ENCODE assay signal across 13 cellular contexts in genomic region chr2:66362651-66363050, GRCh38.
DNase-seq lines count a peak whose midpoint lies in the region; ATAC-seq and TF ChIP-seq lines count a peak whose summit lies in the region.
"Had no signal": no experiment of that assay in that cellular context is flagged by ENCODE, and none has a peak within 500 bp of the region (broad histone marks: within the 10 kb centered on the region; RNA-seq: fewer than 3 reads in every experiment).

No MANE protein-coding gene starts in this region.

- H2AFZ ChIP-seq in GM23338 (peak overlapping the region; percentile 48), smooth muscle cell (ENCODE audit: low read depth) (no peak overlapping the region), MM.1S (ENCODE audit: low read length) (no peak overlapping the region)

- H2BK120ac ChIP-seq in mesendoderm (ENCODE audit: low read depth, low read length): no peak overlapping the region

- H3K4me1 ChIP-seq in GM23338 (ENCODE audit: insufficient read depth) (peaks cover 16% of the 10 kb centered on the region), mesendoderm (ENCODE audit: control insufficient read depth, low read depth, low read length) (peaks cover 3% of the 10 kb centered on the region), smooth muscle cell (ENCODE audit: low read depth) (peaks cover 43% of the 10 kb centered on the region), MM.1S (ENCODE audit: low read length) (no peaks in the 10 kb centered on the region), testis (peaks cover 6% of the 10 kb centered on the region)
- H3K4me1 ChIP-seq: BLaER1 treated with 17β-estradiol and CSF1 and Interleukin-3, amounts not matched to agents 10 nM and 100 nM; Caco-2 had no signal

- H3K79me2 ChIP-seq in GM23338 (replicated peaks; ENCODE audit: insufficient read depth): no peaks in the 10 kb centered on the region
- H3K79me2 ChIP-seq in mesendoderm (ENCODE audit: control insufficient read depth, insufficient read depth, low read length): no peaks in the 10 kb centered on the region
- no peaks in the 10 kb centered on the region for H3K79me2 ChIP-seq in smooth muscle cell (ENCODE audit: low read depth)
- H3K79me2 ChIP-seq in MM.1S (ENCODE audit: low read length): no peaks in the 10 kb centered on the region

- no peaks in the 10 kb centered on the region for H3K9me3 ChIP-seq in WERI-Rb-1 (ENCODE audit: severe bottlenecking)
- no peaks in the 10 kb centered on the region for H3K9me3 ChIP-seq in smooth muscle cell (replicated peaks; ENCODE audit: low read depth)
- H3K9me3 ChIP-seq in MM.1S (replicated peaks; ENCODE audit: insufficient read depth, low read length): no peaks in the 10 kb centered on the region
- no peaks in the 10 kb centered on the region for H3K9me3 ChIP-seq in testis

- no peaks in the 10 kb centered on the region for H3K36me3 Mint-ChIP-seq in GM23338 (ENCODE audit: low read depth)
- H3K36me3 Mint-ChIP-seq: CD4-positive, alpha-beta memory T cell had no signal

- no peak overlapping the region for H3K23ac ChIP-seq in mesendoderm (ENCODE audit: low read length)

- 0 out of 2 replicates have a peak, but pooled peaks cover 3% of the 10 kb centered on the region for H3K9me2 ChIP-seq in GM23338 (ENCODE audit: insufficient read depth)
- no peaks in the 10 kb centered on the region for H3K9me2 ChIP-seq in MM.1S (replicated peaks; ENCODE audit: insufficient read depth, low read length)

- H3K9ac ChIP-seq in mesendoderm (ENCODE audit: low read length): no peak overlapping the region
- no peak overlapping the region for H3K9ac ChIP-seq in smooth muscle cell (ENCODE audit: low read depth)
- H3K9ac ChIP-seq in MM.1S (ENCODE audit: low read length): no peak overlapping the region
- H3K9ac ChIP-seq: BLaER1 treated with 17β-estradiol and CSF1 and Interleukin-3, amounts not matched to agents 10 nM and 100 nM had no signal

- DNase-seq in GM23338 (ENCODE audit: low spot score) (no peak), WERI-Rb-1 (peak; percentile 51), mesendoderm (peak; percentile 24), smooth muscle cell (lab: John Stamatoyannopoulos, UW; ENCODE audit: unreplicated experiment) (no peak), 8988T (no peak), MM.1S (no peak), testis (no peak)
- DNase-seq: Caco-2; CD4-positive, alpha-beta memory T cell; GDM1; Karpas-422; NCI-H1694 treated with DMSO at 0.1 percent for 48 hours had no signal

- H4K8ac ChIP-seq in mesendoderm (ENCODE audit: low read depth, low read length): no peak overlapping the region

- intact Hi-C loops in testis (cut with DNase I; ENCODE audit: low total_unique reads): no loop called here

- H3K36me3 ChIP-seq in GM23338 (ENCODE audit: insufficient read depth): no peaks in the 10 kb centered on the region
- H3K36me3 ChIP-seq in WERI-Rb-1: no peaks in the 10 kb centered on the region
- H3K36me3 ChIP-seq in mesendoderm (ENCODE audit: control insufficient read depth, insufficient read depth, low read length): no peaks in the 10 kb centered on the region
- no peaks in the 10 kb centered on the region for H3K36me3 ChIP-seq in smooth muscle cell (ENCODE audit: low read depth)
- H3K36me3 ChIP-seq in MM.1S (replicated peaks; ENCODE audit: insufficient read depth, low read length): no peaks in the 10 kb centered on the region
- H3K36me3 ChIP-seq in testis (ENCODE audit: low read depth, missing control alignments): no peaks in the 10 kb centered on the region
- H3K36me3 ChIP-seq: BLaER1 treated with 17β-estradiol and CSF1 and Interleukin-3, amounts not matched to agents 10 nM and 100 nM had no signal

- no peaks in the 10 kb centered on the region for H3K9me3 Mint-ChIP-seq in GM23338

- no peak overlapping the region for H3K27ac ChIP-seq in GM23338 (ENCODE audit: low read depth)
- no peak overlapping the region for H3K27ac ChIP-seq in WERI-Rb-1
- no peak overlapping the region for H3K27ac ChIP-seq in mesendoderm (ENCODE audit: low read depth, low read length)
- H3K27ac ChIP-seq in smooth muscle cell (ENCODE audit: low read depth): no peak overlapping the region
- no peak overlapping the region for H3K27ac ChIP-seq in MM.1S (ENCODE audit: low read length)
- no peak overlapping the region for H3K27ac ChIP-seq in testis
- H3K27ac ChIP-seq: BLaER1 treated with 17β-estradiol and CSF1 and Interleukin-3, amounts not matched to agents 10 nM and 100 nM had no signal

- ATAC-seq in GM23338: no peak; the same call in 2 of the 3 replicates

- H3K27ac Mint-ChIP-seq in GM23338: peak overlapping the region; percentile 4; the same call in 1 of the 2 replicates
- H3K27ac Mint-ChIP-seq: CD4-positive, alpha-beta memory T cell had no signal

- peaks cover 1% of the 10 kb centered on the region for H3K27me3 Mint-ChIP-seq in GM23338 (ENCODE audit: insufficient read depth, low read depth, poor library complexity)
- H3K27me3 Mint-ChIP-seq: CD4-positive, alpha-beta memory T cell had no signal

- H2AK5ac ChIP-seq in mesendoderm (ENCODE audit: low read length): no peak overlapping the region

- no peaks in the 10 kb centered on the region; the same call in 1 of the 2 replicates for H3K27me3 ChIP-seq in GM23338 (ENCODE audit: insufficient read depth)
- H3K27me3 ChIP-seq in WERI-Rb-1 (ENCODE audit: insufficient read depth, low read depth, severe bottlenecking): peaks cover 92% of the 10 kb centered on the region
- no peaks in the 10 kb centered on the region for H3K27me3 ChIP-seq in mesendoderm (ENCODE audit: insufficient read depth, low read length, poor library complexity)
- no peaks in the 10 kb centered on the region for H3K27me3 ChIP-seq in smooth muscle cell (ENCODE audit: low read depth)
- H3K27me3 ChIP-seq in MM.1S (replicated peaks; ENCODE audit: insufficient read depth, low read length): no peaks in the 10 kb centered on the region
- H3K27me3 ChIP-seq in testis: no peaks in the 10 kb centered on the region
- H3K27me3 ChIP-seq: BLaER1 treated with 17β-estradiol and CSF1 and Interleukin-3, amounts not matched to agents 10 nM and 100 nM had no signal

- H3K4me2 ChIP-seq in GM23338 (peak overlapping the region; percentile 7; the same call in 1 of the 2 replicates), mesendoderm (ENCODE audit: low read length) (no peak overlapping the region), smooth muscle cell (peak overlapping the region; percentile 5), MM.1S (ENCODE audit: low read depth, low read length) (no peak overlapping the region)
- H3K4me2 ChIP-seq: BLaER1 treated with 17β-estradiol and CSF1 and Interleukin-3, amounts not matched to agents 10 nM and 100 nM had no signal

- H3F3A ChIP-seq in GM23338 (replicated peaks; ENCODE audit: low read depth): no peaks in the 10 kb centered on the region
- H3F3A ChIP-seq in smooth muscle cell (ENCODE audit: low read depth): peaks cover 3% of the 10 kb centered on the region
- H3F3A ChIP-seq in MM.1S (ENCODE audit: insufficient read depth, low read length): no peaks in the 10 kb centered on the region

- H4K20me1 ChIP-seq in GM23338 (replicated peaks; ENCODE audit: insufficient read depth): no peaks in the 10 kb centered on the region
- H4K20me1 ChIP-seq in smooth muscle cell (ENCODE audit: low read depth): no peaks in the 10 kb centered on the region
- H4K20me1 ChIP-seq in MM.1S (ENCODE audit: insufficient read depth, low read length): no peaks in the 10 kb centered on the region
- H4K20me1 ChIP-seq: BLaER1 treated with 17β-estradiol and CSF1 and Interleukin-3, amounts not matched to agents 10 nM and 100 nM had no signal

- TF ChIP-seq POLR2A in testis (IDR thresholded peaks at IDR 0.05): no peak

- no peak overlapping the region for H3K4ac ChIP-seq in mesendoderm (ENCODE audit: low read depth, low read length)

- WGBS in mesendoderm (ENCODE audit: extremely low coverage, insufficient coverage, low lambda C conversion rate): no CpG with 5 or more reads among the region's 6 CpGs
- 41% methylated on average over 6 of the region's 6 CpGs for WGBS in smooth muscle cell (ENCODE audit: low lambda C conversion rate)
- WGBS in testis, 2 donors: 76 to 80% methylated on average over 6 of the region's 6 CpGs

- H3K4me1 Mint-ChIP-seq in GM23338: peaks cover 10% of the 10 kb centered on the region; the same call in 2 of the 3 replicates
- H3K4me1 Mint-ChIP-seq: CD4-positive, alpha-beta memory T cell had no signal

- no peak overlapping the region for H3K4me3 ChIP-seq in GM23338
- no peak overlapping the region for H3K4me3 ChIP-seq in WERI-Rb-1 (ENCODE audit: low read depth, low read length)
- no peak overlapping the region for H3K4me3 ChIP-seq in mesendoderm (ENCODE audit: low read length)
- no peak overlapping the region for H3K4me3 ChIP-seq in smooth muscle cell
- H3K4me3 ChIP-seq in MM.1S (ENCODE audit: low read length): no peak overlapping the region
- no peak overlapping the region for H3K4me3 ChIP-seq in testis
- H3K4me3 ChIP-seq: BLaER1 treated with 17β-estradiol and CSF1 and Interleukin-3, amounts not matched to agents 10 nM and 100 nM had no signal

- no peak overlapping the region for H3K56ac ChIP-seq in mesendoderm (ENCODE audit: low read length)

- H4K5ac ChIP-seq in mesendoderm (ENCODE audit: low read length): no peak overlapping the region

- H3K4me3 Mint-ChIP-seq in GM23338: no peak overlapping the region
- H3K4me3 Mint-ChIP-seq: CD4-positive, alpha-beta memory T cell had no signal

- no peak overlapping the region for H2BK15ac ChIP-seq in mesendoderm (replicated peaks; ENCODE audit: low read depth)

- no peaks in the 10 kb centered on the region for H3K79me1 ChIP-seq in mesendoderm (ENCODE audit: low read length)

- TF ChIP-seq CTCF in GM23338 (conservative IDR thresholded peaks at IDR 0.05; ENCODE audit: low read depth in 2 of 2) (no peak), WERI-Rb-1 (IDR thresholded peaks at IDR 0.05; ENCODE audit: low read depth, low read length) (no peak), smooth muscle cell (IDR thresholded peaks at IDR 0.05; ENCODE audit: borderline replicate concordance, insufficient read depth, poor library complexity, severe bottlenecking) (no peak), MM.1S (IDR thresholded peaks at IDR 0.05; ENCODE audit: low read length) (no peak), testis (IDR thresholded peaks at IDR 0.05) (no peak)

- H2BK5ac ChIP-seq in mesendoderm (ENCODE audit: low read length): no peak overlapping the region

- no peak overlapping the region for H3K18ac ChIP-seq in mesendoderm (ENCODE audit: low read length)

TF ChIP-seq in GM23338, 12 proteins besides CTCF, POLR2A, EP300 and RAD21 (continues in another document):
- TF ChIP-seq ZNF114 (CRISPR knock-in tag; IDR thresholded peaks at IDR 0.05): no peak
- no peak for TF ChIP-seq CREB1 (CRISPR knock-in tag; IDR thresholded peaks at IDR 0.05; ENCODE audit: low read depth)
- TF ChIP-seq EZH2phosphoT487 (IDR thresholded peaks at IDR 0.05; ENCODE audit: unreplicated experiment): no peak

Comparison
In these comparisons a context has a peak if more than half of its experiments do, and no peak if none do; other contexts are left out.
1. DNase-seq: peak in WERI-Rb-1 (single experiment) and mesendoderm (single experiment); none in GM23338 (single experiment), smooth muscle cell (single experiment), 8988T (single experiment), MM.1S (single experiment) and testis (single experiment).
2. H3K4me2 ChIP-seq: peak in GM23338 (single experiment) and smooth muscle cell (single experiment); none in mesendoderm (single experiment) and MM.1S (single experiment).